Comparison of ENCODE assay signal across 8 cellular contexts in the genomic region with DNA sequence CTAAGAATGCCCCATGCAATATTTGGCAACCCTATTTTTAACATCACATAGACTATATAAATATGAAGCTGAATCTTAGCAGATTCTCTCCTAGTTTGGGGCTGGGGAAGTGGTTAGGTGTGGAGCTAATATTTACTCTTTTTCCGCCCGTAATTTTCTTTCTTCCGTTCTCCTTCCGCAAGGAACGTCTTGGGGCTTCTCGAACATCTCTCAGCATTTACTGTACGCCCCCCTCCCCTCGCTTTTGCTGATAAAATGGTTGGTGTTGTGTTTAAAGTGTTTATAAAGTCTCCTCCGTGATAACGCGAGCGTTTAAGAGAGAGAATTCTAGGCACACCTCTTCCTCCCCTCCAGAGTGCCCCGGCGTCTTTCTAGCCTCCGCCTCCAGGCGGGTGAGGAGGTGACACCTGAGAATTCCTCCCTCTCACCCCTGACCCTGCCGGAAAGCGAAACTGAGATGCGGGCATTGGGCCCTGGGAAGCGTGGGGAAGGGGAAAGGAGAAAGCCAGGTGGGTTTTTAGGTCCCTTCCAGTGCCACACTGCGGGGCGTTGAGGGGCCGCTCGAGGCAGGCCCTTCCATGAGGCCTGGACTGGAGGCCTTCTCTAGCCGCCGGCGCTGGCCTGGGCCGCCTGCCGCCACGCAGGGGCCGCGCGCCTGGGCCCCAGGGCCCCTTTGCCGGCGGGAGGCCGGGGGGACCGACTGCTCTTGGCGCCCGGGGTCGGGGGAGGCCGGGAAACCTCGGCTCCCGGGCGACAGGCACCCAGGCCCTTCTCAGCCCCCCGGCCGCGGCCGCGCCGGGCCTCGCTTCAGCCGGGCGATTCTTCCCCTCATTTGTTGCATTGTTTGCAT.
DNase-seq lines count a peak whose midpoint lies in the region; ATAC-seq and TF ChIP-seq lines count a peak whose summit lies in the region.
"Not testable (repeated sequence)": the region's sequence is repeated elsewhere in the genome, so short reads cannot be mapped to it uniquely, and the experiment has no call there.

No MANE protein-coding gene starts in this region.

- H3K4me2 ChIP-seq in PC-3 (ENCODE audit: low read length) = peak overlapping the region; percentile 84

- not testable (repeated sequence) for H3F3A ChIP-seq in PC-3 (ENCODE audit: low read length, unreplicated experiment)

- not testable (repeated sequence) for H3K9me3 Mint-ChIP-seq in effector memory CD8-positive, alpha-beta T cell

- ATAC-seq in GM21528 (IDR thresholded peaks at IDR 0.05; ENCODE audit: low FRiP score, unreplicated experiment) (peak; percentile 86), HG03439 (IDR thresholded peaks at IDR 0.05; ENCODE audit: unreplicated experiment) (peak; percentile 86), PC-3 (peak; percentile 86)
- peak; percentile 96 for ATAC-seq in effector memory CD8-positive, alpha-beta T cell (replicated peaks)

- peak overlapping the region; percentile 85 to 93 for H3K27ac Mint-ChIP-seq in effector memory CD8-positive, alpha-beta T cell

- H3K9me3 ChIP-seq in PC-3 (ENCODE audit: low read length); mononuclear cell (ENCODE audit: low read depth, low read length): not testable (repeated sequence)

- POLR2A ChIA-PET in PC-3 (lab: Charles Lee; ENCODE audit: unreplicated experiment) = interaction anchor here (0.7 kb wide), 1 partner anchor 15 kb away, joined by 4 read pairs; no protein-coding TSS in a partner anchor

- not testable (repeated sequence) for H3K36me3 Mint-ChIP-seq in effector memory CD8-positive, alpha-beta T cell (ENCODE audit: insufficient read depth)

- BruUV-seq in PC-3 (replicated peaks; lab: Mats Ljungman, UMichigan) = not testable (repeated sequence)

- peaks cover 16% of the 10 kb centered on the region for H3K79me2 ChIP-seq in PC-3 (ENCODE audit: low read length)

- H3K4me3 Mint-ChIP-seq in effector memory CD8-positive, alpha-beta T cell = peak overlapping the region; percentile 82 to 89

- H3K27ac ChIP-seq in PC-3 (ENCODE audit: low read length) = peak overlapping the region; percentile 10

- not testable (repeated sequence) for H3K27me3 ChIP-seq in PC-3 (ENCODE audit: low read length); mononuclear cell (ENCODE audit: insufficient read depth, low read length)

- H3K4me1 Mint-ChIP-seq in effector memory CD8-positive, alpha-beta T cell (ENCODE audit: low read depth in 2 of 2) = peaks cover 5 to 43% of the 10 kb centered on the region in 2 donors

- intact Hi-C loops in PC-3 (cut with micrococcal nuclease) = not testable (repeated sequence)

- H3K36me3 ChIP-seq in PC-3 (ENCODE audit: low read depth, low read length) = not testable (repeated sequence)

- CTCF ChIA-PET in PC-3 (lab: Charles Lee) = interaction anchor here (0.7 kb wide), 1 partner anchor 12 kb away, joined by 5 read pairs; no protein-coding TSS in a partner anchor

- H3K4me3 ChIP-seq in GM12875 (ENCODE audit: low read depth, low read length) (peak overlapping the region; percentile 43), PC-3 (ENCODE audit: low read length) (peak overlapping the region; percentile 66), mononuclear cell (ENCODE audit: low read length) (peak overlapping the region; percentile 42)

- peaks cover 17% of the 10 kb centered on the region for H3K4me1 ChIP-seq in PC-3 (ENCODE audit: insufficient read depth, low read length)
- peaks cover 19% of the 10 kb centered on the region for H3K4me1 ChIP-seq in mononuclear cell (ENCODE audit: insufficient read depth, low read length)

- DNase-seq in PC-3 = peak; percentile 78
- DNase-seq in activated T-cell treated with anti-CD3 and anti-CD28 coated beads for 1 hour (ENCODE audit: low read depth) = peak; percentile 50
- peak; percentile 35 to 60 (median 40) for DNase-seq in effector memory CD8-positive, alpha-beta T cell
- peak; percentile 59 to 86 (median 80) for DNase-seq in stimulated activated naive CD4-positive, alpha-beta T cell (lab: John Stamatoyannopoulos, UW)

- not testable (repeated sequence) for TF ChIP-seq CTCF in GM12875 (IDR thresholded peaks at IDR 0.05; ENCODE audit: borderline replicate concordance, insufficient read depth, low read depth, low read length); PC-3 (conservative IDR thresholded peaks at IDR 0.05; ENCODE audit: low read depth, low read length)

- H3K9me2 ChIP-seq in PC-3 (replicated peaks; ENCODE audit: low read length) = not testable (repeated sequence)

- peak overlapping the region; percentile 82 for H3K9ac ChIP-seq in PC-3 (ENCODE audit: low read length)

- not testable (repeated sequence) for H4K20me1 ChIP-seq in PC-3 (ENCODE audit: low read length)

- peak overlapping the region; percentile 74 for H2AFZ ChIP-seq in PC-3 (ENCODE audit: low read length)

- peaks cover 0 to 31% of the 10 kb centered on the region in 2 donors for H3K27me3 Mint-ChIP-seq in effector memory CD8-positive, alpha-beta T cell

Comparison
In these comparisons a context has a peak if more than half of its experiments do, and no peak if none do; other contexts are left out.
1. Peak in every context shown above with its lines: DNase-seq, ATAC-seq, H3K4me3 ChIP-seq and H3K27ac ChIP-seq.